Comparison of ENCODE assay signal across 8 cellular contexts in genomic region chr10:98135222-98135899, GRCh38. TPM values are rescaled to one million over a fixed set of nuclear protein-coding genes. Genes with fewer than 3 reads are reported as not detected.
DNase-seq lines count a peak whose midpoint lies in the region; ATAC-seq and TF ChIP-seq lines count a peak whose summit lies in the region.

No MANE protein-coding gene starts in this region.

- no peaks in the 10 kb centered on the region for H3K27me3 ChIP-seq in CD8-positive, alpha-beta T cell (ENCODE audit: insufficient read depth, low read length)
- no peaks in the 10 kb centered on the region for H3K27me3 ChIP-seq in GM23248 (replicated peaks; ENCODE audit: insufficient read depth)
- no peaks in the 10 kb centered on the region for H3K27me3 ChIP-seq in iPS-18a (ENCODE audit: control insufficient read depth, insufficient read depth, low read length)

- peak overlapping the region; percentile 91 for H3K4me2 ChIP-seq in GM23248 (ENCODE audit: unreplicated experiment)

- peak in 1 of 7 experiments; percentile 3 for DNase-seq in CD8-positive, alpha-beta T cell
- DNase-seq in GM23248: no peak
- no peak for DNase-seq in activated T-helper 1 cell treated with anti-CD3 and anti-CD28 coated beads, Interleukin-12 subunit alpha, Interleukin-12 subunit beta, Interleukin-2, Interleukin-4 antibody, amounts not matched to agents 30 ng/mL and 10 ng/mL and 1 ng/mL, durations not matched to agents 14 hours and 24 hours and 36 hours (ENCODE audit: low spot score)
- DNase-seq in stimulated activated naive B cell treated with anti-CD40 and anti-IgM and Interleukin-4, amounts not matched to agents 10 μg/mL and 1 μg/mL and 100 μg/mL, for 72 hours: no peak
- DNase-seq in RKO (ENCODE audit: low spot score): no peak
- DNase-seq in effector CD8-positive, alpha-beta T cell (lab: John Stamatoyannopoulos, UW): no peak
- no peak for DNase-seq in AG20443 (ENCODE audit: low spot score)

- H3K4me3 ChIP-seq in CD8-positive, alpha-beta T cell (ENCODE audit: low read depth, low read length): peak overlapping the region; percentile 85
- peak overlapping the region; percentile 96 for H3K4me3 ChIP-seq in GM23248
- H3K4me3 ChIP-seq in iPS-18a (ENCODE audit: low read length): peak overlapping the region; percentile 96

- H3K9ac ChIP-seq in GM23248 (peak overlapping the region; percentile 98), iPS-18a (ENCODE audit: low read length) (peak overlapping the region; percentile 87)

- POLR2A ChIA-PET in CD8-positive, alpha-beta T cell (lab: Charles Lee): interaction anchor here (0.8 to 1.3 kb wide), 3 partner anchors 28 to 1485 kb away, joined by 3 to 4 read pairs (median 3); partner anchors contain the start of gene SLC25A28

- peaks cover 4% of the 10 kb centered on the region for H4K20me1 ChIP-seq in GM23248 (ENCODE audit: insufficient read depth)

- peak overlapping the region; percentile 92 for H3K4me3 Mint-ChIP-seq in CD8-positive, alpha-beta T cell
- peak overlapping the region; percentile 95 for H3K4me3 Mint-ChIP-seq in activated T-helper 1 cell treated with anti-CD3 and anti-CD28 coated beads, Interleukin-12 subunit alpha, Interleukin-12 subunit beta, Interleukin-2, Interleukin-4 antibody, amounts not matched to agents 30 ng/mL and 10 ng/mL and 1 ng/mL, durations not matched to agents 14 hours and 24 hours and 36 hours
- H3K4me3 Mint-ChIP-seq in stimulated activated naive B cell treated with anti-CD40 and anti-IgM and Interleukin-4, amounts not matched to agents 10 μg/mL and 1 μg/mL and 100 μg/mL, for 72 hours: peak overlapping the region; percentile 90 to 98

- no peaks in the 10 kb centered on the region for H3K9me3 ChIP-seq in CD8-positive, alpha-beta T cell (ENCODE audit: low read length)
- H3K9me3 ChIP-seq in GM23248 (ENCODE audit: low read depth): no peaks in the 10 kb centered on the region
- no peaks in the 10 kb centered on the region for H3K9me3 ChIP-seq in iPS-18a (ENCODE audit: control insufficient read depth, low read depth, low read length)

- in situ Hi-C loops in GM23248 (cut with MboI): no loop called here

- H3K36me3 Mint-ChIP-seq in CD8-positive, alpha-beta T cell: peaks cover 10% of the 10 kb centered on the region
- peaks cover 18% of the 10 kb centered on the region for H3K36me3 Mint-ChIP-seq in activated T-helper 1 cell treated with anti-CD3 and anti-CD28 coated beads, Interleukin-12 subunit alpha, Interleukin-12 subunit beta, Interleukin-2, Interleukin-4 antibody, amounts not matched to agents 30 ng/mL and 10 ng/mL and 1 ng/mL, durations not matched to agents 14 hours and 24 hours and 36 hours (ENCODE audit: low read depth)
- peaks cover 3 to 8% of the 10 kb centered on the region in 2 donors for H3K36me3 Mint-ChIP-seq in stimulated activated naive B cell treated with anti-CD40 and anti-IgM and Interleukin-4, amounts not matched to agents 10 μg/mL and 1 μg/mL and 100 μg/mL, for 72 hours

- WGBS in GM23248 (ENCODE audit: low coverage in 1 of 2, low lambda C conversion rate in 2 of 2, missing lambda C conversion rate in 2 of 2), 2 experiments: 6 to 7% methylated on average over 13 of the region's 13 CpGs

- ATAC-seq in CD8-positive, alpha-beta T cell: no peak
- ATAC-seq in stimulated activated naive B cell treated with anti-CD40 and anti-IgM and Interleukin-4, amounts not matched to agents 10 μg/mL and 1 μg/mL and 100 μg/mL, for 72 hours (replicated peaks): no peak

- H3K9me2 ChIP-seq in GM23248 (ENCODE audit: insufficient read depth): no peaks in the 10 kb centered on the region

- H3K9me3 Mint-ChIP-seq in CD8-positive, alpha-beta T cell: no peaks in the 10 kb centered on the region
- H3K9me3 Mint-ChIP-seq in activated T-helper 1 cell treated with anti-CD3 and anti-CD28 coated beads, Interleukin-12 subunit alpha, Interleukin-12 subunit beta, Interleukin-2, Interleukin-4 antibody, amounts not matched to agents 30 ng/mL and 10 ng/mL and 1 ng/mL, durations not matched to agents 14 hours and 24 hours and 36 hours: no peaks in the 10 kb centered on the region
- peaks cover 0 to 3% of the 10 kb centered on the region in 2 donors for H3K9me3 Mint-ChIP-seq in stimulated activated naive B cell treated with anti-CD40 and anti-IgM and Interleukin-4, amounts not matched to agents 10 μg/mL and 1 μg/mL and 100 μg/mL, for 72 hours

- TF ChIP-seq CTCF in CD8-positive, alpha-beta T cell (IDR thresholded peaks at IDR 0.05): no peak

- H3K36me3 ChIP-seq in CD8-positive, alpha-beta T cell (ENCODE audit: insufficient read depth, low read length): no peaks in the 10 kb centered on the region
- H3K36me3 ChIP-seq in GM23248 (ENCODE audit: low read depth) (no peaks in the 10 kb centered on the region), iPS-18a (ENCODE audit: control insufficient read depth, low read depth, low read length) (no peaks in the 10 kb centered on the region)

- H3K79me2 ChIP-seq in GM23248 (ENCODE audit: insufficient read depth): peaks cover 58% of the 10 kb centered on the region

- intact Hi-C loops in CD8-positive, alpha-beta T cell (cut with DNase I, micrococcal nuclease): loop anchor here (1.0 to 10.0 kb wide), 10 partner anchors 399 to 1597 kb away; partner anchors contain the start of genes ARHGAP19 (in 1 of the 2), AVPI1 (in 1 of the 2), COX15 (in 1 of the 2) and CUTC (in 1 of the 2)
- intact Hi-C loops in activated T-helper 1 cell treated with anti-CD3 and anti-CD28 coated beads, Interleukin-12 subunit alpha, Interleukin-12 subunit beta, Interleukin-2, Interleukin-4 antibody, amounts not matched to agents 30 ng/mL and 10 ng/mL and 1 ng/mL, durations not matched to agents 14 hours and 24 hours and 36 hours (cut with micrococcal nuclease): loop anchor here (2.0 to 10.0 kb wide), 8 partner anchors 92 to 1551 kb away; partner anchors contain the start of genes GOT1, HPS1, MMS19 and PGAM1

- H3K27ac ChIP-seq in CD8-positive, alpha-beta T cell (ENCODE audit: low read depth, low read length): peak overlapping the region; percentile 91
- H3K27ac ChIP-seq in GM23248 (peak overlapping the region; percentile 82), iPS-18a (ENCODE audit: low read length) (no peak overlapping the region)

- CTCF ChIA-PET in CD8-positive, alpha-beta T cell (lab: Charles Lee): no interaction called here

- H3K27me3 Mint-ChIP-seq in CD8-positive, alpha-beta T cell (ENCODE audit: low read depth): no peaks in the 10 kb centered on the region
- H3K27me3 Mint-ChIP-seq in activated T-helper 1 cell treated with anti-CD3 and anti-CD28 coated beads, Interleukin-12 subunit alpha, Interleukin-12 subunit beta, Interleukin-2, Interleukin-4 antibody, amounts not matched to agents 30 ng/mL and 10 ng/mL and 1 ng/mL, durations not matched to agents 14 hours and 24 hours and 36 hours (ENCODE audit: insufficient read depth): no peaks in the 10 kb centered on the region
- H3K27me3 Mint-ChIP-seq in stimulated activated naive B cell treated with anti-CD40 and anti-IgM and Interleukin-4, amounts not matched to agents 10 μg/mL and 1 μg/mL and 100 μg/mL, for 72 hours: no peaks in the 10 kb centered on the region

- H3F3A ChIP-seq in GM23248 (ENCODE audit: insufficient read depth): no peaks in the 10 kb centered on the region

- peaks cover 23% of the 10 kb centered on the region for H3K4me1 ChIP-seq in CD8-positive, alpha-beta T cell (ENCODE audit: insufficient read depth, low read length)
- peaks cover 18% of the 10 kb centered on the region for H3K4me1 ChIP-seq in GM23248 (ENCODE audit: insufficient read depth)
- peaks cover 6% of the 10 kb centered on the region for H3K4me1 ChIP-seq in iPS-18a (ENCODE audit: control insufficient read depth, low read depth, low read length)

- peak overlapping the region; percentile 94 for H2AFZ ChIP-seq in GM23248

- peak overlapping the region; percentile 97 for H3K27ac Mint-ChIP-seq in CD8-positive, alpha-beta T cell
- peak overlapping the region; percentile 89 for H3K27ac Mint-ChIP-seq in activated T-helper 1 cell treated with anti-CD3 and anti-CD28 coated beads, Interleukin-12 subunit alpha, Interleukin-12 subunit beta, Interleukin-2, Interleukin-4 antibody, amounts not matched to agents 30 ng/mL and 10 ng/mL and 1 ng/mL, durations not matched to agents 14 hours and 24 hours and 36 hours
- peak overlapping the region; percentile 93 for H3K27ac Mint-ChIP-seq in stimulated activated naive B cell treated with anti-CD40 and anti-IgM and Interleukin-4, amounts not matched to agents 10 μg/mL and 1 μg/mL and 100 μg/mL, for 72 hours

- peaks cover 55% of the 10 kb centered on the region for H3K4me1 Mint-ChIP-seq in CD8-positive, alpha-beta T cell (ENCODE audit: low read depth)
- peaks cover 51% of the 10 kb centered on the region for H3K4me1 Mint-ChIP-seq in activated T-helper 1 cell treated with anti-CD3 and anti-CD28 coated beads, Interleukin-12 subunit alpha, Interleukin-12 subunit beta, Interleukin-2, Interleukin-4 antibody, amounts not matched to agents 30 ng/mL and 10 ng/mL and 1 ng/mL, durations not matched to agents 14 hours and 24 hours and 36 hours (ENCODE audit: low read depth)
- H3K4me1 Mint-ChIP-seq in stimulated activated naive B cell treated with anti-CD40 and anti-IgM and Interleukin-4, amounts not matched to agents 10 μg/mL and 1 μg/mL and 100 μg/mL, for 72 hours: peaks cover 29 to 52% of the 10 kb centered on the region in 2 donors

RNA-seq across cellular contexts. Expression of gene R3HCC1L, which starts 0.9 kb away (rescaled TPM):
- 10 to 100 TPM; 13.6 to 13.7 TPM for total RNA-seq in CD8-positive, alpha-beta T cell
- 10.2 and 12.8 TPM in 2 replicates for total RNA-seq in GM23248 (2014; rRNA removed; shearing (Covaris generic))
- polyA plus RNA-seq in GM23248 (2016; fragmentation: Nextera tagmentation; extraction: Ambion mirVana): 8.2 and 8.3 TPM in 2 replicates
- total RNA-seq in activated T-helper 1 cell treated with anti-CD3 and anti-CD28 coated beads, Interleukin-12 subunit alpha, Interleukin-12 subunit beta, Interleukin-2, Interleukin-4 antibody, amounts not matched to agents 30 ng/mL and 10 ng/mL and 1 ng/mL, durations not matched to agents 14 hours and 24 hours and 36 hours: 20.0 and 20.1 TPM in 2 replicates
